Comparison of ENCODE assay signal across 1 cellular context in the genomic region with DNA sequence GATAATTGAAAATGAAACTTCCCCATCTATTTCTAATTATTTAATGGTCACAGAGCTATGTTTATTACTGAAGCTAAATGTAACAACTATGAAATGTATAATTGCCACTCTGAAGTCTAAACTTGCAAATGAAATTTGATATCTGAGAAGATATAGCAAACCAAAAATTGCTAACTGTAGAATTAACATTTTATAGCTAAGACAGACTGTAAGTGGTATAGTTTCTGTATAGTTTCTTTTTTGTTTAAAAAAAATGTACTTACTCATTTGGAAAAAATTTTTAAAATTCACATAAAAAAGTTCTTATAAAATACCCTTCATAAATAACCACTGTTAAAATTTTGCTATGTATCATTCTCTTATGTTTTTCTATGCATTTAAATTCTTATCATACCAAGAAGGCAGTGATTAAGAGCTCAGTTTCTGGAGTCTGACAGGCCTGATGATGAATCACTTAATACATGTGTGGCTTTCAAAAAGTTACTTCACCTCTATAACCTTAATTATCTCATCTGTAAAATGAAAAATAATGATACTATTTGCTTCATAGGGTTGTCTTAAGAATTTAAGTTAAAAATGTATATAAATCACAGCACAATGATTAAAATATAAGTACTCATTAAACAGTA.
A peak's percentile ranks its signal among the peaks of the same experiment; 100 is the strongest.
TF ChIP-seq lines count a peak whose summit lies in the region.

No MANE protein-coding gene starts in this region.

TF ChIP-seq in SK-N-SH, 30 proteins besides CTCF, POLR2A, EP300 and RAD21 (continued from another document):
- no peak for TF ChIP-seq RCOR1 (IDR thresholded peaks at IDR 0.05; ENCODE audit: low read length)
- TF ChIP-seq, protein P1, sequence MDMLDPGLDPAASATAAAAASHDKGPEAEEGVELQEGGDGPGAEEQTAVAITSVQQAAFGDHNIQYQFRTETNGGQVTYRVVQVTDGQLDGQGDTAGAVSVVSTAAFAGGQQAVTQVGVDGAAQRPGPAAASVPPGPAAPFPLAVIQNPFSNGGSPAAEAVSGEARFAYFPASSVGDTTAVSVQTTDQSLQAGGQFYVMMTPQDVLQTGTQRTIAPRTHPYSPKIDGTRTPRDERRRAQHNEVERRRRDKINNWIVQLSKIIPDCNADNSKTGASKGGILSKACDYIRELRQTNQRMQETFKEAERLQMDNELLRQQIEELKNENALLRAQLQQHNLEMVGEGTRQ (IDR thresholded peaks at IDR 0.05; ENCODE audit: borderline replicate concordance, low read depth, low read length): no peak
- peak; percentile 87 for TF ChIP-seq JUND (IDR thresholded peaks at IDR 0.05)
- TF ChIP-seq RFX5 (IDR thresholded peaks at IDR 0.05; ENCODE audit: low read length): no peak
- TF ChIP-seq, protein P2, sequence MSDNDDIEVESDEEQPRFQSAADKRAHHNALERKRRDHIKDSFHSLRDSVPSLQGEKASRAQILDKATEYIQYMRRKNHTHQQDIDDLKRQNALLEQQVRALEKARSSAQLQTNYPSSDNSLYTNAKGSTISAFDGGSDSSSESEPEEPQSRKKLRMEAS (IDR thresholded peaks at IDR 0.05; ENCODE audit: low read depth): no peak
